30 cellular contexts compared by ENCODE assay signal in genomic region chr10:21530168-21530567, GRCh38. TPM values are rescaled to one million over a fixed set of nuclear protein-coding genes. Genes with fewer than 3 reads are reported as not detected.
DNase-seq lines count a peak whose midpoint lies in the region; ATAC-seq, FAIRE-seq and TF ChIP-seq lines count a peak whose summit lies in the region.
"Had no signal": no experiment of that assay in that cellular context is flagged by ENCODE, and none has a peak within 500 bp of the region (broad histone marks: within the 10 kb centered on the region; RNA-seq: fewer than 3 reads in every experiment).

No MANE protein-coding gene starts in this region.

- peaks cover 4% of the 10 kb centered on the region for H3K27me3 Mint-ChIP-seq in neural progenitor cell (ENCODE audit: insufficient read depth, low read depth)
- H3K27me3 Mint-ChIP-seq: effector memory CD8-positive, alpha-beta T cell had no signal

- DNase-seq in HepG2 (ENCODE audit: low spot score) (no peak), right lobe of liver (no peak), K562 (ENCODE audit: extremely low read depth in 1 of 4, low spot score in 3 of 4) (no peak), neural progenitor cell (ENCODE audit: low spot score) (no peak), upper lobe of right lung (no peak), SW 1271 (lab: John Stamatoyannopoulos, UW) (no peak)
- no peak for DNase-seq in stimulated activated CD4-positive, alpha-beta T cell treated with anti-CD3 and anti-CD28 coated beads, Interleukin-2, amount 100 ng/mL, for 24 hours
- DNase-seq: activated CD4-positive, alpha-beta T cell treated with anti-CD3 and anti-CD28 coated beads, Interleukin-2, amount 50 U/mL, for 1 hour; activated CD8-positive, alpha-beta memory T cell treated with anti-CD3 and anti-CD28 coated beads, Interleukin-2, amount 10 ng/mL, durations not matched to agents 7 days and 5 days; activated T-cell treated with anti-CD3 and anti-CD28 coated beads, Interleukin-2, amount 50 U/mL, for 48 hours; effector memory CD8-positive, alpha-beta T cell; GM23248; head of caudate nucleus; kidney glomerular epithelial cell; naive thymus-derived CD8-positive, alpha-beta T cell; NCI-H1048; NCI-H774; RPMI8226; stimulated activated CD4-positive, alpha-beta T cell treated with anti-CD3 and anti-CD28 coated beads, Interleukin-12 subunit alpha, Interleukin-12 subunit beta, amount 100 ng/mL, for 4 hours; stimulated activated CD4-positive, alpha-beta T cell treated with anti-CD3 and anti-CD28 coated beads, Interleukin-4, amount 100 ng/mL, for 24 hours; T1000; trophoblast cell had no signal

- peaks cover 87% of the 10 kb centered on the region for H3F3A ChIP-seq in neural progenitor cell (ENCODE audit: low read depth)

- ATAC-seq in HepG2 (no peak), right lobe of liver (no peak), K562 (no peak), upper lobe of right lung (no peak), GM19324 (IDR thresholded peaks at IDR 0.05; ENCODE audit: low FRiP score, unreplicated experiment) (no peak)
- ATAC-seq: activated CD8-positive, alpha-beta memory T cell treated with anti-CD3 and anti-CD28 coated beads, Interleukin-2, amount 10 ng/mL, durations not matched to agents 7 days and 5 days; effector memory CD8-positive, alpha-beta T cell; naive thymus-derived CD8-positive, alpha-beta T cell; WTC11 had no signal

- 94% methylated on average over 1 of the region's 1 CpG for WGBS in HepG2 (ENCODE audit: low lambda C conversion rate)
- WGBS in right lobe of liver (ENCODE audit: insufficient coverage, low coverage, low lambda C conversion rate, missing lambda C conversion rate) = 85% methylated on average over 1 of the region's 1 CpG
- 81% methylated on average over 1 of the region's 1 CpG for WGBS in K562 (ENCODE audit: insufficient coverage, low coverage, missing lambda C conversion rate)

- intact Hi-C loops in HepG2 (cut with micrococcal nuclease; ENCODE audit: unreplicated experiment) = no loop called here
- intact Hi-C loops in right lobe of liver (cut with DNase I) = no loop called here
- intact Hi-C loops in K562 (cut with micrococcal nuclease) = loop anchor here (5.0 kb wide), 2 partner anchors 33 to 697 kb away; no protein-coding TSS in a partner anchor
- intact Hi-C loops in upper lobe of right lung (cut with DNase I) = no loop called here

- no peak overlapping the region for H2AFZ ChIP-seq in HepG2 (ENCODE audit: low read length)
- H2AFZ ChIP-seq in K562 (ENCODE audit: low read depth, low read length) = no peak overlapping the region
- no peak overlapping the region for H2AFZ ChIP-seq in neural progenitor cell (replicated peaks)
- H2AFZ ChIP-seq: GM23248 had no signal

- H3K9me3 Mint-ChIP-seq in neural progenitor cell = no peaks in the 10 kb centered on the region
- H3K9me3 Mint-ChIP-seq: effector memory CD8-positive, alpha-beta T cell; naive thymus-derived CD8-positive, alpha-beta T cell; WTC11 had no signal

- H3K27ac ChIP-seq in HepG2 (ENCODE audit: extremely low read length, insufficient read depth, low read length) (no peak overlapping the region), right lobe of liver (no peak overlapping the region), K562 (ENCODE audit: extremely low read depth, low read depth, low read length) (no peak overlapping the region), neural progenitor cell (peak overlapping the region; percentile 99), upper lobe of right lung (peak overlapping the region; percentile 98)
- H3K27ac ChIP-seq: BLaER1, coronary artery, GM23248 had no signal

- H3K9ac ChIP-seq in HepG2 (ENCODE audit: insufficient read depth, low read depth, low read length) (no peak overlapping the region), K562 (ENCODE audit: insufficient read depth in 1 of 2, low read depth in 2 of 2, low read length in 2 of 2) (no peak overlapping the region; a peak in 1 of 4 replicates), neural progenitor cell (no peak overlapping the region)
- H3K9ac ChIP-seq: BLaER1, GM23248 had no signal

- peaks cover 54% of the 10 kb centered on the region for H3K79me2 ChIP-seq in HepG2 (ENCODE audit: insufficient read depth, low read length)
- peaks cover 53% of the 10 kb centered on the region; the same call in 2 of the 3 replicates for H3K79me2 ChIP-seq in K562 (ENCODE audit: control insufficient read depth, insufficient read depth, low read length)
- H3K79me2 ChIP-seq in neural progenitor cell (ENCODE audit: low read depth) = peaks cover 95% of the 10 kb centered on the region

- in situ Hi-C loops in HepG2 (cut with HindIII; ENCODE audit: extremely low pct_ligation_motif_present, low pct_unique_long_range_greater_than_20kb) (no loop called here), K562 (cut with MboI) (no loop called here)

- H3K4me3 Mint-ChIP-seq in neural progenitor cell = no peak overlapping the region
- H3K4me3 Mint-ChIP-seq: activated CD8-positive, alpha-beta memory T cell treated with anti-CD3 and anti-CD28 coated beads, Interleukin-2, amount 10 ng/mL, durations not matched to agents 7 days and 5 days; effector memory CD8-positive, alpha-beta T cell; naive thymus-derived CD8-positive, alpha-beta T cell had no signal

- FAIRE-seq in HepG2 (lab: Jason Lieb, UNC) (no peak), K562 (lab: Jason Lieb, UNC) (no peak)

- H3K27me3 ChIP-seq in HepG2 (ENCODE audit: control insufficient read depth in 1 of 2, insufficient read depth in 2 of 2, low read length in 2 of 2) (no peaks in the 10 kb centered on the region; a peak in 1 of 5 replicates), right lobe of liver (no peaks in the 10 kb centered on the region), K562 (ENCODE audit: control insufficient read depth in 2 of 2, insufficient read depth in 2 of 2, low read length in 2 of 2) (no peaks in the 10 kb centered on the region), neural progenitor cell (no peaks in the 10 kb centered on the region), upper lobe of right lung (no peaks in the 10 kb centered on the region)
- H3K27me3 ChIP-seq: ascending aorta, SJCRH30 had no signal

- TF ChIP-seq POLR2A in HepG2 (IDR thresholded peaks at IDR 0.05; ENCODE audit: insufficient read depth in 1 of 2, low read depth in 2 of 2, low read length in 2 of 2) = no peak
- no peak for TF ChIP-seq POLR2A in right lobe of liver (IDR thresholded peaks at IDR 0.05)
- TF ChIP-seq POLR2A in K562 (conservative IDR thresholded peaks at IDR 0.05) = no peak

- H3K4me2 ChIP-seq in HepG2 (ENCODE audit: low read depth, low read length) (no peak overlapping the region), K562 (ENCODE audit: insufficient read depth, low read length) (no peak overlapping the region), neural progenitor cell (peak overlapping the region; percentile 83)
- H3K4me2 ChIP-seq: BLaER1 had no signal

- POLR2A ChIA-PET in HepG2 (lab: Yijun Ruan, JAX) = interaction anchor here (2.1 kb wide), 1 partner anchor 34 kb away, joined by 14 read pairs; no protein-coding TSS in a partner anchor
- POLR2A ChIA-PET in K562 (lab: Yijun Ruan, JAX) = no interaction called here

- CTCF ChIA-PET in HepG2 (lab: Yijun Ruan, JAX; ENCODE audit: low intra/inter-chr PET ratio, low total read pairs) (no interaction called here), K562 (lab: Yijun Ruan, JAX; ENCODE audit: low intra/inter-chr PET ratio) (no interaction called here)

- no peak for TF ChIP-seq RAD21 in HepG2 (CRISPR knock-in tag; IDR thresholded peaks at IDR 0.05)
- no peak for TF ChIP-seq RAD21 in K562 (CRISPR knock-in tag; conservative IDR thresholded peaks at IDR 0.05 in 1 of 2, IDR thresholded peaks at IDR 0.05 in 1 of 2)

- H3K36me3 ChIP-seq in HepG2 (replicated peaks in 1 of 2; ENCODE audit: control insufficient read depth in 1 of 2, insufficient read depth in 2 of 2, low read length in 2 of 2) (no peaks in the 10 kb centered on the region), right lobe of liver (no peaks in the 10 kb centered on the region), K562 (ENCODE audit: control insufficient read depth, insufficient read depth, low read length) (no peaks in the 10 kb centered on the region), neural progenitor cell (no peaks in the 10 kb centered on the region), upper lobe of right lung (no peaks in the 10 kb centered on the region)
- H3K36me3 ChIP-seq: ascending aorta, BLaER1, SJCRH30 had no signal

- BruUV-seq in HepG2 (replicated peaks; lab: Mats Ljungman, UMichigan) = no TSS peak
- BruUV-seq in K562 (replicated peaks; lab: Mats Ljungman, UMichigan) = no TSS peak

- H3K4me1 Mint-ChIP-seq in neural progenitor cell = peaks cover 29% of the 10 kb centered on the region

- H3K9me1 ChIP-seq in K562 (ENCODE audit: control insufficient read depth, insufficient read depth, low read length) = no peaks in the 10 kb centered on the region

- H4K20me1 ChIP-seq in HepG2 (ENCODE audit: insufficient read depth, low read length) (no peaks in the 10 kb centered on the region), K562 (replicated peaks; ENCODE audit: control insufficient read depth, insufficient read depth, low read length) (no peaks in the 10 kb centered on the region), neural progenitor cell (ENCODE audit: low read depth) (peaks cover 6% of the 10 kb centered on the region)

- peaks cover 29% of the 10 kb centered on the region for H3K4me1 ChIP-seq in HepG2 (ENCODE audit: insufficient read depth, low read length)
- peaks cover 0 to 12% (median 3%) of the 10 kb centered on the region in 4 donors for H3K4me1 ChIP-seq in right lobe of liver
- peaks cover 0 to 19% of the 10 kb centered on the region in 2 experiments; a peak in 2 of 5 replicates for H3K4me1 ChIP-seq in K562 (replicated peaks in 1 of 2; ENCODE audit: control insufficient read depth in 2 of 2, insufficient read depth in 2 of 2, low read length in 2 of 2)
- H3K4me1 ChIP-seq in neural progenitor cell = peaks cover 41% of the 10 kb centered on the region
- peaks cover 13% of the 10 kb centered on the region for H3K4me1 ChIP-seq in upper lobe of right lung

- H3K27ac Mint-ChIP-seq in neural progenitor cell = no peak overlapping the region
- H3K27ac Mint-ChIP-seq: activated CD8-positive, alpha-beta memory T cell treated with anti-CD3 and anti-CD28 coated beads, Interleukin-2, amount 10 ng/mL, durations not matched to agents 7 days and 5 days; naive thymus-derived CD8-positive, alpha-beta T cell had no signal

- TF ChIP-seq EP300 in HepG2 (IDR thresholded peaks at IDR 0.05; ENCODE audit: low read depth in 2 of 2, low read length in 2 of 2) = no peak
- TF ChIP-seq EP300 in HepG2 (CRISPR knock-in tag; IDR thresholded peaks at IDR 0.05; ENCODE audit: borderline replicate concordance) = no peak
- no peak for TF ChIP-seq EP300 in K562 (IDR thresholded peaks at IDR 0.05; ENCODE audit: low read length)

- H3K4me3 ChIP-seq in HepG2 (replicated peaks in 1 of 3; ENCODE audit: insufficient read depth in 1 of 3, low read depth in 2 of 3, low read length in 3 of 3) = no peak overlapping the region
- H3K4me3 ChIP-seq in right lobe of liver = no peak overlapping the region
- no peak overlapping the region for H3K4me3 ChIP-seq in K562
- H3K4me3 ChIP-seq in neural progenitor cell = peak overlapping the region; percentile 97
- no peak overlapping the region for H3K4me3 ChIP-seq in upper lobe of right lung
- H3K4me3 ChIP-seq: ascending aorta, BLaER1, coronary artery, GM23248, lung, SJCRH30 had no signal

- no peak for TF ChIP-seq CTCF in HepG2 (CRISPR knock-in tag; IDR thresholded peaks at IDR 0.05)
- no peak for TF ChIP-seq CTCF in right lobe of liver (IDR thresholded peaks at IDR 0.05)
- TF ChIP-seq CTCF in K562 (IDR thresholded peaks at IDR 0.05 in 2 of 3, conservative IDR thresholded peaks at IDR 0.05 in 1 of 3; ENCODE audit: insufficient read depth in 2 of 3, low read depth in 1 of 3, low read length in 3 of 3) = no peak
- no peak for TF ChIP-seq CTCF in neural progenitor cell (IDR thresholded peaks at IDR 0.05)
- no peak for TF ChIP-seq CTCF in upper lobe of right lung (IDR thresholded peaks at IDR 0.05)

- H3K9me3 ChIP-seq in HepG2 (ENCODE audit: low read length) = no peaks in the 10 kb centered on the region
- no peaks in the 10 kb centered on the region for H3K9me3 ChIP-seq in right lobe of liver
- no peaks in the 10 kb centered on the region for H3K9me3 ChIP-seq in K562 (replicated peaks; ENCODE audit: control insufficient read depth, insufficient read depth, low read depth, low read length)
- H3K9me3 ChIP-seq in neural progenitor cell (ENCODE audit: low read depth) = no peaks in the 10 kb centered on the region
- H3K9me3 ChIP-seq in upper lobe of right lung = no peaks in the 10 kb centered on the region
- H3K9me3 ChIP-seq: ascending aorta, BLaER1, SJCRH30 had no signal

- H3K36me3 Mint-ChIP-seq in neural progenitor cell = peaks cover 5% of the 10 kb centered on the region
- H3K36me3 Mint-ChIP-seq: activated CD8-positive, alpha-beta memory T cell treated with anti-CD3 and anti-CD28 coated beads, Interleukin-2, amount 10 ng/mL, durations not matched to agents 7 days and 5 days; WTC11 had no signal

RNA-seq across cellular contexts. Expression of gene MLLT10, which starts 3.9 kb away (rescaled TPM):
- total RNA-seq in HepG2 (2016; rRNA removed; fragmentation: Illumina TruSeq; extraction: Trizol) (39.3 and 51.3 TPM in 2 replicates), right lobe of liver (10 to 100 TPM; 15.8 to 49.4 (median 20.1) TPM), K562 (2014; rRNA removed) (65.3 and 69.9 TPM in 2 replicates), K562 (2014; rRNA removed; fragmentation: Illumina TruSeq; extraction: Trizol) (58.5 and 59.7 TPM in 2 replicates), K562 (2015; rRNA removed; fragmentation: Illumina TruSeq; extraction: Trizol) (50.9 and 60.2 TPM in 2 replicates), K562 (2021) (58.7 and 64.2 TPM in 2 replicates), neural progenitor cell (ENCODE audit: low replicate concordance) (55.7 and 61.3 TPM in 2 replicates), upper lobe of right lung (60.6 TPM)
- 32.5 and 35.1 TPM in 2 replicates for total RNA-seq in HepG2 (2016; cell fraction: cytosol; rRNA removed; fragmentation: Illumina TruSeq; extraction: Trizol; ENCODE audit: low read depth)
- 40.6 and 48.2 TPM in 2 replicates for total RNA-seq in HepG2 (2016; cell fraction: insoluble cytoplasmic fraction; rRNA removed; fragmentation: Illumina TruSeq; extraction: Trizol)
- total RNA-seq in HepG2 (2016; cell fraction: membrane; rRNA removed; fragmentation: Illumina TruSeq; extraction: Trizol) = 43.6 and 51.5 TPM in 2 replicates
- total RNA-seq in HepG2 (2016; cell fraction: nucleus; rRNA removed; fragmentation: Illumina TruSeq; extraction: Trizol) = 132 and 141 TPM in 2 replicates
- polyA plus RNA-seq in HepG2 (2011; rRNA removed) (72.1 and 84.1 TPM in 2 replicates), K562 (2011; rRNA removed) (81.4 and 91.1 TPM in 2 replicates), K562 (2014; fragmentation: Illumina TruSeq; extraction: Trizol) (58.4 and 65.2 TPM in 2 replicates), K562 (2014; fragmentation: Nextera tagmentation; extraction: Ambion mirVana) (10 to 100 TPM; 18.8 to 25.8 TPM), K562 (2014; rRNA removed) (55.5 and 73.7 TPM in 2 replicates)
- 52.6 and 55.4 TPM in 2 replicates for polyA plus RNA-seq in HepG2 (2011; cell fraction: cytosol; rRNA removed)
- polyA plus RNA-seq in HepG2 (2011; cell fraction: nucleus; rRNA removed) = 70.8 and 78.9 TPM in 2 replicates
- polyA plus RNA-seq in HepG2 (2012) = 36.4 and 36.6 TPM in 2 replicates
- polyA plus RNA-seq in HepG2 (2016; cell fraction: cytosol; fragmentation: Illumina TruSeq; extraction: Trizol; ENCODE audit: low read depth) = 39.6 and 43.2 TPM in 2 replicates
- polyA plus RNA-seq in HepG2 (2016; cell fraction: insoluble cytoplasmic fraction; fragmentation: Illumina TruSeq; extraction: Trizol; ENCODE audit: low read depth) = 41.2 and 47.5 TPM in 2 replicates
- 46.0 and 49.8 TPM in 2 replicates for polyA plus RNA-seq in HepG2 (2016; cell fraction: membrane; fragmentation: Illumina TruSeq; extraction: Trizol; ENCODE audit: low read depth)
- 59.3 and 60.4 TPM in 2 replicates for polyA plus RNA-seq in HepG2 (2016; cell fraction: nucleus; fragmentation: Illumina TruSeq; extraction: Trizol; ENCODE audit: insufficient read depth, low read depth)
- polyA minus RNA-seq in HepG2 (2011; rRNA and poly(A)+ RNA removed; ENCODE audit: low replicate concordance) = 65.5 and 210 TPM in 2 replicates
- polyA minus RNA-seq in HepG2 (2011; cell fraction: cytosol; rRNA and poly(A)+ RNA removed) = 28.0 and 33.0 TPM in 2 replicates
- 342 and 460 TPM in 2 replicates for polyA minus RNA-seq in HepG2 (2011; cell fraction: nucleus; rRNA and poly(A)+ RNA removed)
- 203 and 284 TPM in 2 replicates for total RNA-seq in K562 (2011; cell fraction: chromatin; rRNA removed; ENCODE audit: low replicate concordance)
- 117 and 140 TPM in 2 replicates for total RNA-seq in K562 (2011; cell fraction: nucleolus; rRNA removed)
- total RNA-seq in K562 (2011; cell fraction: nucleoplasm; rRNA removed) = 136 and 162 TPM in 2 replicates
- polyA plus RNA-seq in K562 (2011; cell fraction: cytosol; rRNA removed) = 46.9 and 65.5 TPM in 2 replicates
- 106 and 111 TPM in 2 replicates for polyA plus RNA-seq in K562 (2011; cell fraction: nucleus; rRNA removed)
- polyA plus RNA-seq in K562 (2012) = 41.9 and 61.1 TPM in 2 replicates
- polyA minus RNA-seq in K562 (2011; rRNA and poly(A)+ RNA removed) = 118 and 129 TPM in 2 replicates
- polyA minus RNA-seq in K562 (2011; cell fraction: cytosol; rRNA and poly(A)+ RNA removed) = 14.8 and 32.9 TPM in 2 replicates
- 104 and 111 TPM in 2 replicates for polyA minus RNA-seq in K562 (2011; cell fraction: nucleus; rRNA and poly(A)+ RNA removed)

RNA-seq across cellular contexts. Expression of gene SKIDA1, which starts 4.7 kb away (rescaled TPM):
- total RNA-seq in HepG2 (2016; rRNA removed; fragmentation: Illumina TruSeq; extraction: Trizol) (1.4 and 1.5 TPM in 2 replicates), right lobe of liver (1 to 10 TPM in 5 of 6 experiments, under 1 TPM in 1; 0.31 to 3.9 (median 2.1) TPM), K562 (2014; rRNA removed) (0.09 and 0.24 TPM in 2 replicates), K562 (2014; rRNA removed; fragmentation: Illumina TruSeq; extraction: Trizol) (0.18 and 0.45 TPM in 2 replicates), K562 (2015; rRNA removed; fragmentation: Illumina TruSeq; extraction: Trizol) (0.36 and 0.49 TPM in 2 replicates), K562 (2021) (0.42 and 1.0 TPM in 2 replicates), neural progenitor cell (ENCODE audit: low replicate concordance) (123 and 127 TPM in 2 replicates), upper lobe of right lung (0.69 TPM)
- total RNA-seq in HepG2 (2016; cell fraction: cytosol; rRNA removed; fragmentation: Illumina TruSeq; extraction: Trizol; ENCODE audit: low read depth) = 0.35 and 0.40 TPM in 2 replicates
- total RNA-seq in HepG2 (2016; cell fraction: insoluble cytoplasmic fraction; rRNA removed; fragmentation: Illumina TruSeq; extraction: Trizol) = 1.1 and 1.2 TPM in 2 replicates
- 1.1 TPM in 2 replicates for total RNA-seq in HepG2 (2016; cell fraction: membrane; rRNA removed; fragmentation: Illumina TruSeq; extraction: Trizol)
- 1.4 TPM in 2 replicates for total RNA-seq in HepG2 (2016; cell fraction: nucleus; rRNA removed; fragmentation: Illumina TruSeq; extraction: Trizol)
- polyA plus RNA-seq in HepG2 (2011; rRNA removed) (0.29 and 0.73 TPM in 2 replicates), K562 (2011; rRNA removed) (0.34 and 1.1 TPM in 2 replicates), K562 (2014; fragmentation: Illumina TruSeq; extraction: Trizol) (0.35 and 0.59 TPM in 2 replicates), K562 (2014; fragmentation: Nextera tagmentation; extraction: Ambion mirVana) (under 1 TPM; 0.76 to 0.77 TPM), K562 (2014; rRNA removed) (0.05 and 1.4 TPM in 2 replicates)
- polyA plus RNA-seq in HepG2 (2011; cell fraction: cytosol; rRNA removed) = 0.17 and 0.19 TPM in 2 replicates
- polyA plus RNA-seq in HepG2 (2011; cell fraction: nucleus; rRNA removed) = 0.45 and 0.59 TPM in 2 replicates
- 0.24 and 0.85 TPM in 2 replicates for polyA plus RNA-seq in HepG2 (2012)
- 0.11 and 0.58 TPM in 2 replicates for polyA plus RNA-seq in HepG2 (2016; cell fraction: cytosol; fragmentation: Illumina TruSeq; extraction: Trizol; ENCODE audit: low read depth)
- polyA plus RNA-seq in HepG2 (2016; cell fraction: insoluble cytoplasmic fraction; fragmentation: Illumina TruSeq; extraction: Trizol; ENCODE audit: low read depth) = 0.67 and 0.78 TPM in 2 replicates
- 0.33 and 0.58 TPM in 2 replicates for polyA plus RNA-seq in HepG2 (2016; cell fraction: membrane; fragmentation: Illumina TruSeq; extraction: Trizol; ENCODE audit: low read depth)
- 2.7 and 2.8 TPM in 2 replicates for polyA plus RNA-seq in HepG2 (2016; cell fraction: nucleus; fragmentation: Illumina TruSeq; extraction: Trizol; ENCODE audit: insufficient read depth, low read depth)
- 0.12 and 0.28 TPM in 2 replicates for polyA minus RNA-seq in HepG2 (2011; rRNA and poly(A)+ RNA removed; ENCODE audit: low replicate concordance)
- polyA minus RNA-seq in HepG2 (2011; cell fraction: cytosol; rRNA and poly(A)+ RNA removed) = 0.49 and 0.88 TPM in 2 replicates
- polyA minus RNA-seq in HepG2 (2011; cell fraction: nucleus; rRNA and poly(A)+ RNA removed) = 0.50 and 0.52 TPM in 2 replicates
- total RNA-seq in K562 (2011; cell fraction: chromatin; rRNA removed; ENCODE audit: low replicate concordance) = 0.44 and 0.51 TPM in 2 replicates
- 0.26 and 0.50 TPM in 2 replicates for total RNA-seq in K562 (2011; cell fraction: nucleolus; rRNA removed)
- total RNA-seq in K562 (2011; cell fraction: nucleoplasm; rRNA removed) = 0.38 and 0.51 TPM in 2 replicates
- 0.06 and 0.18 TPM in 2 replicates for polyA plus RNA-seq in K562 (2011; cell fraction: cytosol; rRNA removed)
- 0.47 and 1.4 TPM in 2 replicates for polyA plus RNA-seq in K562 (2011; cell fraction: nucleus; rRNA removed)
- polyA plus RNA-seq in K562 (2012) = 0.25 and 0.42 TPM in 2 replicates
- 0.18 and 0.35 TPM in 2 replicates for polyA minus RNA-seq in K562 (2011; rRNA and poly(A)+ RNA removed)
- polyA minus RNA-seq in K562 (2011; cell fraction: cytosol; rRNA and poly(A)+ RNA removed) = 1.1 TPM in 1 of 2 replicates, not detected in the other
- 0.22 and 0.40 TPM in 2 replicates for polyA minus RNA-seq in K562 (2011; cell fraction: nucleus; rRNA and poly(A)+ RNA removed)
- total RNA-seq: ascending aorta, GM23248 had no signal
- polyA plus RNA-seq: IgD-negative memory B cell; naive thymus-derived CD8-positive, alpha-beta T cell had no signal

Comparison
In these comparisons a context has a peak if more than half of its experiments do, and no peak if none do; other contexts are left out.
1. H3K27ac ChIP-seq: peak in neural progenitor cell (single experiment) and upper lobe of right lung (single experiment); none in HepG2 (single experiment), right lobe of liver (0 of 3) and K562 (single experiment).
2. RNA of gene SKIDA1, which starts 4.7 kb away (total RNA-seq): 123 to 127 TPM in neural progenitor cell; 0.31 to 3.9 TPM in right lobe of liver, 0.35 to 1.5 TPM in HepG2, 0.69 TPM in upper lobe of right lung (single experiment) and 0.09 to 1.0 TPM in K562; every median in the first group is over 10 times any median in the second.
3. Of the 241 proteins assayed by ChIP-seq in both HepG2 and K562: peak only in HepG2: none; only in K562: none; in both: ZKSCAN1; in neither: 240.